Comparison of ENCODE assay signal across 1 cellular context in the genomic region with DNA sequence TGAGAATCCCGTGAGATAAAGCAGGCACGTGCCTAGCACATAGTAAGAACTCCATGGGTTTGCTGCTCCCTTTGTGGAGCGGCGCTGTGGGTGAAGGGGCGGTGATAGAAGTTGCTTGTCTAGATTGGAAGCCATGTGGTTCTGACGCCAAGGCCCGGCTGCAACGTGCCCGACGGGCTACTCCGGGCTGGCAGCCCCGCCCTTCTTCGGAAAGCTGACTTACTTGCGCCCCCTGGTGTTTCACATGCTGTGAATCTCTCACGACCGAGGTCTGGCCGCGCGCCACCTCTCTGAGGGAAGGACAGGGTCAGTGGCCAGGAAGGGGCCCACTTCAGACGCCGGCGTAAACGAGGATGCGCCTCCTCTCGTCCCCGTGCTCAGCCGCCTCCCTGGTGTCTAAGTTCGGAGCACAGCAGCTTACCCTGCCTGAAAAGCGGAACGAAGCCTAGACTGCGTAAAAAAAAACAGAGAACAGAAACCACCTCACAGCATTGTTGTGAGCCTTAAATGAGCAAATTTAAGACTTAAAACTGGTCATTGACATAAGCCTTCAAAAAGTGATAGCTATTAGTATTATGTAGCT.
TF ChIP-seq lines count a peak whose summit lies in the region.

No MANE protein-coding gene starts in this region.

TF ChIP-seq in K562, 482 proteins besides CTCF, POLR2A, EP300 and RAD21 (continued from another document and continues in another):
- TF ChIP-seq, protein P1, sequence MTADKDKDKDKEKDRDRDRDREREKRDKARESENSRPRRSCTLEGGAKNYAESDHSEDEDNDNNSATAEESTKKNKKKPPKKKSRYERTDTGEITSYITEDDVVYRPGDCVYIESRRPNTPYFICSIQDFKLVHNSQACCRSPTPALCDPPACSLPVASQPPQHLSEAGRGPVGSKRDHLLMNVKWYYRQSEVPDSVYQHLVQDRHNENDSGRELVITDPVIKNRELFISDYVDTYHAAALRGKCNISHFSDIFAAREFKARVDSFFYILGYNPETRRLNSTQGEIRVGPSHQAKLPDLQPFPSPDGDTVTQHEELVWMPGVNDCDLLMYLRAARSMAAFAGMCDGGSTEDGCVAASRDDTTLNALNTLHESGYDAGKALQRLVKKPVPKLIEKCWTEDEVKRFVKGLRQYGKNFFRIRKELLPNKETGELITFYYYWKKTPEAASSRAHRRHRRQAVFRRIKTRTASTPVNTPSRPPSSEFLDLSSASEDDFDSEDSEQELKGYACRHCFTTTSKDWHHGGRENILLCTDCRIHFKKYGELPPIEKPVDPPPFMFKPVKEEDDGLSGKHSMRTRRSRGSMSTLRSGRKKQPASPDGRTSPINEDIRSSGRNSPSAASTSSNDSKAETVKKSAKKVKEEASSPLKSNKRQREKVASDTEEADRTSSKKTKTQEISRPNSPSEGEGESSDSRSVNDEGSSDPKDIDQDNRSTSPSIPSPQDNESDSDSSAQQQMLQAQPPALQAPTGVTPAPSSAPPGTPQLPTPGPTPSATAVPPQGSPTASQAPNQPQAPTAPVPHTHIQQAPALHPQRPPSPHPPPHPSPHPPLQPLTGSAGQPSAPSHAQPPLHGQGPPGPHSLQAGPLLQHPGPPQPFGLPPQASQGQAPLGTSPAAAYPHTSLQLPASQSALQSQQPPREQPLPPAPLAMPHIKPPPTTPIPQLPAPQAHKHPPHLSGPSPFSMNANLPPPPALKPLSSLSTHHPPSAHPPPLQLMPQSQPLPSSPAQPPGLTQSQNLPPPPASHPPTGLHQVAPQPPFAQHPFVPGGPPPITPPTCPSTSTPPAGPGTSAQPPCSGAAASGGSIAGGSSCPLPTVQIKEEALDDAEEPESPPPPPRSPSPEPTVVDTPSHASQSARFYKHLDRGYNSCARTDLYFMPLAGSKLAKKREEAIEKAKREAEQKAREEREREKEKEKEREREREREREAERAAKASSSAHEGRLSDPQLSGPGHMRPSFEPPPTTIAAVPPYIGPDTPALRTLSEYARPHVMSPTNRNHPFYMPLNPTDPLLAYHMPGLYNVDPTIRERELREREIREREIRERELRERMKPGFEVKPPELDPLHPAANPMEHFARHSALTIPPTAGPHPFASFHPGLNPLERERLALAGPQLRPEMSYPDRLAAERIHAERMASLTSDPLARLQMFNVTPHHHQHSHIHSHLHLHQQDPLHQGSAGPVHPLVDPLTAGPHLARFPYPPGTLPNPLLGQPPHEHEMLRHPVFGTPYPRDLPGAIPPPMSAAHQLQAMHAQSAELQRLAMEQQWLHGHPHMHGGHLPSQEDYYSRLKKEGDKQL (CRISPR knock-in tag; IDR thresholded peaks at IDR 0.05; ENCODE audit: borderline replicate concordance): no peak
- no peak for TF ChIP-seq NFATC3 (IDR thresholded peaks at IDR 0.05)
- TF ChIP-seq ZNF551 (CRISPR knock-in tag; IDR thresholded peaks at IDR 0.05): no peak
- no peak for TF ChIP-seq E2F3 (CRISPR knock-in tag; IDR thresholded peaks at IDR 0.05)
- TF ChIP-seq ARID1B (IDR thresholded peaks at IDR 0.05): peak; percentile 24; the same call in 1 of the 2 replicates
- no peak for TF ChIP-seq CHD4 (IDR thresholded peaks at IDR 0.05; ENCODE audit: insufficient read depth, insufficient replicate concordance, low read depth, low read length, poor library complexity, severe bottlenecking)
- TF ChIP-seq, protein P2, sequence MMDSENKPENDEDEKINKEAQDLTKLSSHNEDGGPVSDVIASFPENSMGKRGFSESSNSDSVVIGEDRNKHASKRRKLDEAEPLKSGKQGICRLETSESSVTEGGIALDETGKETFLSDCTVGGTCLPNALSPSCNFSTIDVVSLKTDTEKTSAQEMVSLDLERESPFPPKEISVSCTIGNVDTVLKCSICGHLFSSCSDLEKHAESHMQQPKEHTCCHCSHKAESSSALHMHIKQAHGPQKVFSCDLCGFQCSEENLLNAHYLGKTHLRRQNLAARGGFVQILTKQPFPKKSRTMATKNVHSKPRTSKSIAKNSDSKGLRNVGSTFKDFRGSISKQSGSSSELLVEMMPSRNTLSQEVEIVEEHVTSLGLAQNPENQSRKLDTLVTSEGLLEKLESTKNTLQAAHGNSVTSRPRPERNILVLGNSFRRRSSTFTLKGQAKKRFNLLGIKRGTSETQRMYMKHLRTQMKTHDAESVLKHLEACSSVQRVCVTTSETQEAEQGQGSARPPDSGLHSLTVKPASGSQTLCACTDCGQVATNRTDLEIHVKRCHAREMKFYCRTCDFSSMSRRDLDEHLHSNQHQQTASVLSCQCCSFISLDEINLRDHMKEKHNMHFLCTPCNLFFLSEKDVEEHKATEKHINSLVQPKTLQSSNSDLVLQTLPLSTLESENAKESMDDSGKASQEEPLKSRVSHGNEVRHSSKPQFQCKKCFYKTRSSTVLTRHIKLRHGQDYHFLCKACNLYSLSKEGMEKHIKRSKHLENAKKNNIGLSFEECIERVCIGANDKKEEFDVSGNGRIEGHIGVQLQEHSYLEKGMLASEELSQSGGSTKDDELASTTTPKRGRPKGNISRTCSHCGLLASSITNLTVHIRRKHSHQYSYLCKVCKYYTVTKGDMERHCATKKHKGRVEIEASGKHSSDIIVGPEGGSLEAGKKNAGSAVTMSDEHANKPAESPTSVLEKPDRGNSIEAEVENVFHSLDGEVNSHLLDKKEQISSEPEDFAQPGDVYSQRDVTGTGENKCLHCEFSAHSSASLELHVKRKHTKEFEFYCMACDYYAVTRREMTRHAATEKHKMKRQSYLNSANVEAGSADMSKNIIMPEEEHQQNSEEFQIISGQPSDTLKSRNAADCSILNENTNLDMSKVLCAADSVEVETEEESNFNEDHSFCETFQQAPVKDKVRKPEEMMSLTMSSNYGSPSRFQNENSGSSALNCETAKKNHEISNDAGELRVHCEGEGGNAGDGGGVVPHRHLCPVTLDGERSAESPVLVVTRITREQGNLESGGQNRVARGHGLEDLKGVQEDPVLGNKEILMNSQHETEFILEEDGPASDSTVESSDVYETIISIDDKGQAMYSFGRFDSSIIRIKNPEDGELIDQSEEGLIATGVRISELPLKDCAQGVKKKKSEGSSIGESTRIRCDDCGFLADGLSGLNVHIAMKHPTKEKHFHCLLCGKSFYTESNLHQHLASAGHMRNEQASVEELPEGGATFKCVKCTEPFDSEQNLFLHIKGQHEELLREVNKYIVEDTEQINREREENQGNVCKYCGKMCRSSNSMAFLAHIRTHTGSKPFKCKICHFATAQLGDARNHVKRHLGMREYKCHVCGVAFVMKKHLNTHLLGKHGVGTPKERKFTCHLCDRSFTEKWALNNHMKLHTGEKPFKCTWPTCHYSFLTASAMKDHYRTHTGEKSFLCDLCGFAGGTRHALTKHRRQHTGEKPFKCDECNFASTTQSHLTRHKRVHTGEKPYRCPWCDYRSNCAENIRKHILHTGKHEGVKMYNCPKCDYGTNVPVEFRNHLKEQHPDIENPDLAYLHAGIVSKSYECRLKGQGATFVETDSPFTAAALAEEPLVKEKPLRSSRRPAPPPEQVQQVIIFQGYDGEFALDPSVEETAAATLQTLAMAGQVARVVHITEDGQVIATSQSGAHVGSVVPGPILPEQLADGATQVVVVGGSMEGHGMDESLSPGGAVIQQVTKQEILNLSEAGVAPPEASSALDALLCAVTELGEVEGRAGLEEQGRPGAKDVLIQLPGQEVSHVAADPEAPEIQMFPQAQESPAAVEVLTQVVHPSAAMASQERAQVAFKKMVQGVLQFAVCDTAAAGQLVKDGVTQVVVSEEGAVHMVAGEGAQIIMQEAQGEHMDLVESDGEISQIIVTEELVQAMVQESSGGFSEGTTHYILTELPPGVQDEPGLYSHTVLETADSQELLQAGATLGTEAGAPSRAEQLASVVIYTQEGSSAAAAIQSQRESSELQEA (IDR thresholded peaks at IDR 0.05; ENCODE audit: low read depth): no peak
- no peak for TF ChIP-seq ZNF57 (CRISPR knock-in tag; IDR thresholded peaks at IDR 0.05)
- TF ChIP-seq NFIX (CRISPR knock-in tag; IDR thresholded peaks at IDR 0.05; ENCODE audit: low read depth): no peak
- TF ChIP-seq, protein P3, sequence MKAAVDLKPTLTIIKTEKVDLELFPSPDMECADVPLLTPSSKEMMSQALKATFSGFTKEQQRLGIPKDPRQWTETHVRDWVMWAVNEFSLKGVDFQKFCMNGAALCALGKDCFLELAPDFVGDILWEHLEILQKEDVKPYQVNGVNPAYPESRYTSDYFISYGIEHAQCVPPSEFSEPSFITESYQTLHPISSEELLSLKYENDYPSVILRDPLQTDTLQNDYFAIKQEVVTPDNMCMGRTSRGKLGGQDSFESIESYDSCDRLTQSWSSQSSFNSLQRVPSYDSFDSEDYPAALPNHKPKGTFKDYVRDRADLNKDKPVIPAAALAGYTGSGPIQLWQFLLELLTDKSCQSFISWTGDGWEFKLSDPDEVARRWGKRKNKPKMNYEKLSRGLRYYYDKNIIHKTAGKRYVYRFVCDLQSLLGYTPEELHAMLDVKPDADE (conservative IDR thresholded peaks at IDR 0.05; ENCODE audit: control insufficient read depth, low read depth, low read length): 0 out of 2 replicates have a peak, but pooled peaks have one; percentile 29
- TF ChIP-seq, protein P4, sequence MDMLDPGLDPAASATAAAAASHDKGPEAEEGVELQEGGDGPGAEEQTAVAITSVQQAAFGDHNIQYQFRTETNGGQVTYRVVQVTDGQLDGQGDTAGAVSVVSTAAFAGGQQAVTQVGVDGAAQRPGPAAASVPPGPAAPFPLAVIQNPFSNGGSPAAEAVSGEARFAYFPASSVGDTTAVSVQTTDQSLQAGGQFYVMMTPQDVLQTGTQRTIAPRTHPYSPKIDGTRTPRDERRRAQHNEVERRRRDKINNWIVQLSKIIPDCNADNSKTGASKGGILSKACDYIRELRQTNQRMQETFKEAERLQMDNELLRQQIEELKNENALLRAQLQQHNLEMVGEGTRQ (CRISPR knock-in tag; IDR thresholded peaks at IDR 0.05): no peak
- TF ChIP-seq, protein P5, sequence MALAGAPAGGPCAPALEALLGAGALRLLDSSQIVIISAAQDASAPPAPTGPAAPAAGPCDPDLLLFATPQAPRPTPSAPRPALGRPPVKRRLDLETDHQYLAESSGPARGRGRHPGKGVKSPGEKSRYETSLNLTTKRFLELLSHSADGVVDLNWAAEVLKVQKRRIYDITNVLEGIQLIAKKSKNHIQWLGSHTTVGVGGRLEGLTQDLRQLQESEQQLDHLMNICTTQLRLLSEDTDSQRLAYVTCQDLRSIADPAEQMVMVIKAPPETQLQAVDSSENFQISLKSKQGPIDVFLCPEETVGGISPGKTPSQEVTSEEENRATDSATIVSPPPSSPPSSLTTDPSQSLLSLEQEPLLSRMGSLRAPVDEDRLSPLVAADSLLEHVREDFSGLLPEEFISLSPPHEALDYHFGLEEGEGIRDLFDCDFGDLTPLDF (CRISPR knock-in tag; IDR thresholded peaks at IDR 0.05): peak; percentile 48; the same call in 1 of the 2 replicates
- TF ChIP-seq, protein P6, sequence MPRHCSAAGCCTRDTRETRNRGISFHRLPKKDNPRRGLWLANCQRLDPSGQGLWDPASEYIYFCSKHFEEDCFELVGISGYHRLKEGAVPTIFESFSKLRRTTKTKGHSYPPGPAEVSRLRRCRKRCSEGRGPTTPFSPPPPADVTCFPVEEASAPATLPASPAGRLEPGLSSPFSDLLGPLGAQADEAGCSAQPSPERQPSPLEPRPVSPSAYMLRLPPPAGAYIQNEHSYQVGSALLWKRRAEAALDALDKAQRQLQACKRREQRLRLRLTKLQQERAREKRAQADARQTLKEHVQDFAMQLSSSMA (CRISPR knock-in tag; IDR thresholded peaks at IDR 0.05): no peak
- no peak for TF ChIP-seq RBM14 (IDR thresholded peaks at IDR 0.05; ENCODE audit: borderline replicate concordance, insufficient read depth, low read depth, low read length)
- peak; percentile 71; the same call in 1 of the 2 replicates for TF ChIP-seq ZNF24 (IDR thresholded peaks at IDR 0.05)
- TF ChIP-seq SMARCA4 (IDR thresholded peaks at IDR 0.05): peak; percentile 34; the same call in 1 of the 2 replicates
- TF ChIP-seq, protein P7, sequence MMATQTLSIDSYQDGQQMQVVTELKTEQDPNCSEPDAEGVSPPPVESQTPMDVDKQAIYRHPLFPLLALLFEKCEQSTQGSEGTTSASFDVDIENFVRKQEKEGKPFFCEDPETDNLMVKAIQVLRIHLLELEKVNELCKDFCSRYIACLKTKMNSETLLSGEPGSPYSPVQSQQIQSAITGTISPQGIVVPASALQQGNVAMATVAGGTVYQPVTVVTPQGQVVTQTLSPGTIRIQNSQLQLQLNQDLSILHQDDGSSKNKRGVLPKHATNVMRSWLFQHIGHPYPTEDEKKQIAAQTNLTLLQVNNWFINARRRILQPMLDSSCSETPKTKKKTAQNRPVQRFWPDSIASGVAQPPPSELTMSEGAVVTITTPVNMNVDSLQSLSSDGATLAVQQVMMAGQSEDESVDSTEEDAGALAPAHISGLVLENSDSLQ (IDR thresholded peaks at IDR 0.05): peak; percentile 23; the same call in 1 of the 2 replicates
- peak; percentile 46 for TF ChIP-seq NEUROD1 (IDR thresholded peaks at IDR 0.05; ENCODE audit: borderline replicate concordance, low read depth, low read length, partially characterized antibody)
- TF ChIP-seq SP2 (IDR thresholded peaks at IDR 0.05; ENCODE audit: extremely low read depth, low read depth, low read length, poor library complexity, severe bottlenecking): no peak
- 0 out of 2 replicates have a peak, but pooled peaks have one; percentile 67 for TF ChIP-seq TARDBP (IDR thresholded peaks at IDR 0.05)
- no peak for TF ChIP-seq DDX20 (tag; IDR thresholded peaks at IDR 0.05; ENCODE audit: low read depth)
- peak; percentile 59; the same call in 1 of the 2 replicates for TF ChIP-seq ESRRA (IDR thresholded peaks at IDR 0.05; ENCODE audit: borderline replicate concordance, low read depth)
- TF ChIP-seq RUNX1 (IDR thresholded peaks at IDR 0.05; ENCODE audit: low read depth): no peak
- peak; percentile 17 for TF ChIP-seq CCNT2 (IDR thresholded peaks at IDR 0.05; ENCODE audit: borderline replicate concordance, extremely low read depth, insufficient read length, low read depth, low read length)
